Comparison of ENCODE assay signal across 12 cellular contexts in the genomic region with DNA sequence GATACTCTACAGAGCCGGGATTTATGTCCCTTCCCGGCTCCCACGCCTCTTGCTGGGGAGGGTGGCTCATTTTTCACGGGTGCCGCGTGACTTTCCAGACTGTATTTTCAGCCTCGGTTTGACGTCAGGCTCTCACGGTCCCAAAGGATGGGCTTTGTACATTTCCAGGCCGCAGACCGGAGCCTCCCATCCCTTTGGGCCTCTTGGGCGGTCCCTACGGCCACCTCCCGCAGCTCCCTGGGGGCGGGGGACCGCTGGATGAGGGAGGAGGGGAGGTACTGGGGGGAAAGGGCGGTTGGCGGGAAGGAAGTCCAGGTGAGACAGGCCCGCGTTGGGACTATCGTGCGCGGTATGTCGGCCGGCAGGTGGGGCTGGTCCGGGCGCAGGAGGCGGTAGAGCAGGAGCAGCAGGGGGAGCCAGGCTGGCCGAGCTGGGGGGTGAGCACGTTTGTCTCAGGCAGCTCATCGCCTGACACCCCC. TPM values are rescaled to one million over a fixed set of nuclear protein-coding genes. Genes with fewer than 3 reads are reported as not detected.
DNase-seq lines count a peak whose midpoint lies in the region; ATAC-seq and TF ChIP-seq lines count a peak whose summit lies in the region.
"Had no signal": no experiment of that assay in that cellular context is flagged by ENCODE, and none has a peak within 500 bp of the region (broad histone marks: within the 10 kb centered on the region; RNA-seq: fewer than 3 reads in every experiment).

No MANE protein-coding gene starts in this region.

- TF ChIP-seq CTCF in fibroblast of pulmonary artery (IDR thresholded peaks at IDR 0.05; ENCODE audit: low read length, missing control alignments) (peak; percentile 8), nephron progenitor cell (IDR thresholded peaks at IDR 0.05) (no peak), ascending aorta (IDR thresholded peaks at IDR 0.05) (no peak)

- intact Hi-C loops in ascending aorta (cut with DNase I): no loop called here

- H3K36me3 ChIP-seq in H7 (replicated peaks; ENCODE audit: control insufficient read depth, insufficient read depth, low read length) (no peaks in the 10 kb centered on the region), ascending aorta (no peaks in the 10 kb centered on the region)
- H3K36me3 ChIP-seq: SJCRH30 had no signal

- peaks cover 4% of the 10 kb centered on the region for H3K36me3 Mint-ChIP-seq in nephron progenitor cell (ENCODE audit: low read depth)
- no peaks in the 10 kb centered on the region for H3K36me3 Mint-ChIP-seq in activated T-cell treated with anti-CD3 and anti-CD28 coated beads, Interleukin-2, amount 50 U/mL, for 24 hours (ENCODE audit: low read depth)

- no peak overlapping the region for H3K27ac Mint-ChIP-seq in nephron progenitor cell
- H3K27ac Mint-ChIP-seq in activated T-cell treated with anti-CD3 and anti-CD28 coated beads, Interleukin-2, amount 50 U/mL, for 24 hours: no peak overlapping the region

- H3K4me1 Mint-ChIP-seq in nephron progenitor cell: peaks cover 28% of the 10 kb centered on the region
- H3K4me1 Mint-ChIP-seq in activated T-cell treated with anti-CD3 and anti-CD28 coated beads, Interleukin-2, amount 50 U/mL, for 24 hours (ENCODE audit: low read depth): peaks cover 2% of the 10 kb centered on the region

- peak; percentile 60 for DNase-seq in AG20443 (ENCODE audit: low spot score)
- DNase-seq in H7: peak; percentile 93
- peak; percentile 21 for DNase-seq in fibroblast of pulmonary artery (ENCODE audit: low read depth)
- DNase-seq in nephron progenitor cell: peak; percentile 50
- no peak for DNase-seq in activated T-cell treated with anti-CD3 and anti-CD28 coated beads, Interleukin-2, amount 50 U/mL, for 24 hours
- DNase-seq in ascending aorta (ENCODE audit: low spot score in 2 of 2): no peak
- DNase-seq: activated CD4-positive, alpha-beta T cell treated with anti-CD3 and anti-CD28 coated beads, Interleukin-2, amount 50 U/mL, for 1 hour; Calu3; mucosa of descending colon; SJCRH30 had no signal

- no peak for ATAC-seq in HG03378 (IDR thresholded peaks at IDR 0.05; ENCODE audit: unreplicated experiment)
- no peak for ATAC-seq in HG03025 (IDR thresholded peaks at IDR 0.05; ENCODE audit: low FRiP score, unreplicated experiment)
- ATAC-seq: mucosa of descending colon had no signal

- peaks cover 99% of the 10 kb centered on the region for H3K27me3 Mint-ChIP-seq in nephron progenitor cell (ENCODE audit: low read depth, poor library complexity)
- peaks cover 57% of the 10 kb centered on the region for H3K27me3 Mint-ChIP-seq in activated T-cell treated with anti-CD3 and anti-CD28 coated beads, Interleukin-2, amount 50 U/mL, for 24 hours

- no peak overlapping the region for H3K4me3 ChIP-seq in H7 (ENCODE audit: insufficient read depth, low read depth, low read length)
- no peak overlapping the region for H3K4me3 ChIP-seq in fibroblast of pulmonary artery (replicated peaks; ENCODE audit: low read depth, low read length)
- H3K4me3 ChIP-seq in ascending aorta: peak overlapping the region in 1 of 2 donors; percentile 31
- H3K4me3 ChIP-seq: mucosa of descending colon, SJCRH30 had no signal

- H3K4me3 Mint-ChIP-seq in nephron progenitor cell: no peak overlapping the region
- H3K4me3 Mint-ChIP-seq in activated T-cell treated with anti-CD3 and anti-CD28 coated beads, Interleukin-2, amount 50 U/mL, for 24 hours: no peak overlapping the region

- H3K27ac ChIP-seq in ascending aorta: no peak overlapping the region
- H3K27ac ChIP-seq: SJCRH30 had no signal

- peaks cover 17% of the 10 kb centered on the region for H3K9me3 Mint-ChIP-seq in nephron progenitor cell
- peaks cover 3% of the 10 kb centered on the region for H3K9me3 Mint-ChIP-seq in activated T-cell treated with anti-CD3 and anti-CD28 coated beads, Interleukin-2, amount 50 U/mL, for 24 hours

- H3K27me3 ChIP-seq in H7 (ENCODE audit: control insufficient read depth, insufficient read depth, low read length): peaks cover 10% of the 10 kb centered on the region
- no peaks in the 10 kb centered on the region for H3K27me3 ChIP-seq in ascending aorta

- H3K4me1 ChIP-seq in ascending aorta: no peaks in the 10 kb centered on the region
- H3K4me1 ChIP-seq: SJCRH30 had no signal

- no peaks in the 10 kb centered on the region for H3K9me3 ChIP-seq in ascending aorta
- H3K9me3 ChIP-seq: mucosa of descending colon, SJCRH30 had no signal

RNA-seq across cellular contexts. Expression of a gene that starts 17.9 kb away (rescaled TPM):
- total RNA-seq in H7 (2014; rRNA removed; shearing (Covaris generic)): not detected in 2 replicates
- not detected for total RNA-seq in ascending aorta
- total RNA-seq: Calu3, mucosa of descending colon, SJCRH30 had no signal

RNA-seq across cellular contexts. Expression of a gene that starts 20.1 kb away (rescaled TPM):
- 0.17 and 0.22 TPM in 2 replicates for total RNA-seq in H7 (2014; rRNA removed; shearing (Covaris generic))
- total RNA-seq in ascending aorta: 0.11 TPM
- total RNA-seq: SJCRH30 had no signal

RNA-seq across cellular contexts. Expression of a gene that starts 59.7 kb away (rescaled TPM):
- 0.35 TPM in 1 of 2 replicates, not detected in the other for total RNA-seq in H7 (2014; rRNA removed; shearing (Covaris generic))
- total RNA-seq in ascending aorta: not detected
- total RNA-seq: Calu3, mucosa of descending colon, SJCRH30 had no signal

Comparison
In these comparisons a context has a peak if more than half of its experiments do, and no peak if none do; other contexts are left out.
1. DNase-seq: peak in AG20443 (single experiment), H7 (single experiment), fibroblast of pulmonary artery (single experiment) and nephron progenitor cell (single experiment); none in activated T-cell treated with anti-CD3 and anti-CD28 coated beads, Interleukin-2, amount 50 U/mL, for 24 hours (single experiment) and ascending aorta (0 of 2).